In genomic region chr16:66057056-66057455, GRCh38 we compare ENCODE assay signal across 24 cellular contexts.
DNase-seq lines count a peak whose midpoint lies in the region; ATAC-seq and TF ChIP-seq lines count a peak whose summit lies in the region.
"Had no signal": no experiment of that assay in that cellular context is flagged by ENCODE, and none has a peak within 500 bp of the region (broad histone marks: within the 10 kb centered on the region; RNA-seq: fewer than 3 reads in every experiment).

No MANE protein-coding gene starts in this region.

- H3K9me3 ChIP-seq in adipocyte (ENCODE audit: control insufficient read depth, low read length) (no peaks in the 10 kb centered on the region), esophagus muscularis mucosa (no peaks in the 10 kb centered on the region), left lung (no peaks in the 10 kb centered on the region), transverse colon (no peaks in the 10 kb centered on the region)
- H3K9me3 ChIP-seq: SJSA1 had no signal

- intact Hi-C loops in esophagus muscularis mucosa (cut with DNase I) = no loop called here
- intact Hi-C loops in left lung (cut with DNase I) = no loop called here
- intact Hi-C loops in transverse colon (cut with DNase I; ENCODE audit: low total_unique reads) = no loop called here

- POLR2A ChIA-PET in WTC11 (lab: Charles Lee) = no interaction called here

- peaks cover 5% of the 10 kb centered on the region; the same call in 1 of the 2 replicates for H3K9me3 Mint-ChIP-seq in WTC11

- H3K4me3 Mint-ChIP-seq in WTC11 = no peak overlapping the region

- H3K36me3 ChIP-seq in adipocyte (ENCODE audit: control insufficient read depth, insufficient read depth, low read length, severe bottlenecking) = no peaks in the 10 kb centered on the region
- H3K36me3 ChIP-seq in esophagus muscularis mucosa = no peaks in the 10 kb centered on the region
- H3K36me3 ChIP-seq in left lung = no peaks in the 10 kb centered on the region
- H3K36me3 ChIP-seq in transverse colon = no peaks in the 10 kb centered on the region
- H3K36me3 ChIP-seq: SJSA1 had no signal

- H3K4me1 ChIP-seq in adipocyte (ENCODE audit: control insufficient read depth, insufficient read depth, low read length) (peaks cover 6% of the 10 kb centered on the region), esophagus muscularis mucosa (no peaks in the 10 kb centered on the region), left lung (no peaks in the 10 kb centered on the region), transverse colon (no peaks in the 10 kb centered on the region)
- H3K4me1 ChIP-seq: SJSA1 had no signal

- H3K36me3 Mint-ChIP-seq in WTC11 = no peaks in the 10 kb centered on the region

- DNase-seq in adipocyte (ENCODE audit: low read depth) = peak; percentile 29
- DNase-seq in esophagus muscularis mucosa (ENCODE audit: extremely low spot score) = peak; percentile 89
- DNase-seq in left lung = no peak
- peak; percentile 29 for DNase-seq in transverse colon
- DNase-seq in NCI-H146 treated with DMSO at 0.1 percent for 48 hours (lab: John Stamatoyannopoulos, UW; ENCODE audit: unreplicated experiment) = no peak
- DNase-seq in A172 (ENCODE audit: low spot score) = no peak
- no peak for DNase-seq in HuH-7.5 (ENCODE audit: low spot score)
- DNase-seq in WTC11 (ENCODE audit: low spot score) = no peak
- DNase-seq: ACHN, AML-193, GDM1, GOT3, MV-4-11, NCI-H1105 treated with DMSO at 0.1 percent for 48 hours, NCI-H1694 treated with DMSO at 0.1 percent for 48 hours, NCI-H2081 treated with DMSO at 0.1 percent for 48 hours, NCI-H2171 treated with DMSO at 0.1 percent for 48 hours, NCI-H526 had no signal

- TF ChIP-seq POLR2A in esophagus muscularis mucosa (IDR thresholded peaks at IDR 0.05; ENCODE audit: low read depth) (no peak), transverse colon (IDR thresholded peaks at IDR 0.05) (no peak)

- H3K4me3 ChIP-seq in adipocyte (ENCODE audit: low read length) = no peak overlapping the region
- no peak overlapping the region for H3K4me3 ChIP-seq in esophagus muscularis mucosa
- H3K4me3 ChIP-seq in left lung = no peak overlapping the region
- no peak overlapping the region for H3K4me3 ChIP-seq in transverse colon
- H3K4me3 ChIP-seq: SJSA1 had no signal

- CTCF ChIA-PET in WTC11 (lab: Charles Lee) = no interaction called here

- H3K27ac ChIP-seq in esophagus muscularis mucosa (replicated peaks in 1 of 4) = no peak overlapping the region
- no peak overlapping the region for H3K27ac ChIP-seq in left lung
- H3K27ac ChIP-seq in transverse colon = no peak overlapping the region
- H3K27ac ChIP-seq: C4-2B, HL-60, KMS-11, SJSA1 had no signal

- ATAC-seq in left lung = peak; percentile 24
- ATAC-seq in WTC11 = no peak
- ATAC-seq: HCT116, Right ventricle myocardium inferior had no signal

- peaks cover 17% of the 10 kb centered on the region for H3K4me1 Mint-ChIP-seq in WTC11

- no peak overlapping the region for H3K27ac Mint-ChIP-seq in WTC11

- H3K9ac ChIP-seq in adipocyte (ENCODE audit: low read length) = no peak overlapping the region
- H3K9ac ChIP-seq: KMS-11 had no signal

- TF ChIP-seq EP300 in esophagus muscularis mucosa (IDR thresholded peaks at IDR 0.05) (no peak), transverse colon (IDR thresholded peaks at IDR 0.05; ENCODE audit: low read depth) (no peak)

- no peaks in the 10 kb centered on the region for H3K27me3 ChIP-seq in adipocyte (replicated peaks; ENCODE audit: control insufficient read depth, insufficient read depth, low read length)
- no peaks in the 10 kb centered on the region for H3K27me3 ChIP-seq in esophagus muscularis mucosa
- no peaks in the 10 kb centered on the region for H3K27me3 ChIP-seq in left lung
- H3K27me3 ChIP-seq in transverse colon = no peaks in the 10 kb centered on the region

- H3K27me3 Mint-ChIP-seq in WTC11 (ENCODE audit: low read depth) = peaks cover 5% of the 10 kb centered on the region

- in situ Hi-C loops in transverse colon (cut with MboI; ENCODE audit: low pct_ligation_motif_present in 1 of 4, low pct_unique_long_range_greater_than_20kb in 1 of 4, low sequenced_read_pairs in 3 of 4) = no loop called here

- TF ChIP-seq CTCF in esophagus muscularis mucosa (IDR thresholded peaks at IDR 0.05) = no peak
- no peak for TF ChIP-seq CTCF in left lung (IDR thresholded peaks at IDR 0.05)
- TF ChIP-seq CTCF in transverse colon (IDR thresholded peaks at IDR 0.05) = no peak
- no peak for TF ChIP-seq CTCF in WTC11 (IDR thresholded peaks at IDR 0.05)

- 61% methylated on average over 3 of the region's 3 CpGs for WGBS in esophagus muscularis mucosa
- 32 to 100% methylated on average over 1 to 3 of the region's 3 CpGs for WGBS in transverse colon (ENCODE audit: low coverage in 1 of 2), 2 donors

TF ChIP-seq in WTC11, 78 proteins besides CTCF, POLR2A, EP300 and RAD21:
- TF ChIP-seq ATF1 (CRISPR knock-in tag; IDR thresholded peaks at IDR 0.05) (no peak), CREM (CRISPR knock-in tag; IDR thresholded peaks at IDR 0.05) (no peak)
TF ChIP-seq in WTC11: peak in this region for 0.

Comparison
In these comparisons a context has a peak if more than half of its experiments do, and no peak if none do; other contexts are left out.
1. DNase-seq: peak in adipocyte (single experiment), esophagus muscularis mucosa (single experiment) and transverse colon (single experiment); none in left lung (0 of 2), NCI-H146 treated with DMSO at 0.1 percent for 48 hours (single experiment), A172 (single experiment), HuH-7.5 (single experiment) and WTC11 (single experiment).